ENCODE assay signal across 8 cellular contexts in genomic region chr3:12967751-12968209, GRCh38.
DNase-seq lines count a peak whose midpoint lies in the region; ATAC-seq and TF ChIP-seq lines count a peak whose summit lies in the region.

No MANE protein-coding gene starts in this region.

- ATAC-seq in DND-41 (ENCODE audit: insufficient read depth, low read depth) (peak; percentile 92), WTC11 (peak; percentile 92)

- H4K20me1 ChIP-seq in DND-41 (ENCODE audit: insufficient read depth, low read length): peaks cover 31% of the 10 kb centered on the region
- no peaks in the 10 kb centered on the region for H4K20me1 ChIP-seq in H9 (ENCODE audit: control insufficient read depth, insufficient read depth, insufficient read length)
- H4K20me1 ChIP-seq in MM.1S (ENCODE audit: insufficient read depth, low read length): peaks cover 17% of the 10 kb centered on the region; the same call in 1 of the 2 replicates
- peaks cover 93% of the 10 kb centered on the region for H4K20me1 ChIP-seq in smooth muscle cell (ENCODE audit: low read depth)

- H3K23ac ChIP-seq in H9 (ENCODE audit: insufficient read length, low read depth, low read length): no peak overlapping the region

- H3K79me2 ChIP-seq in DND-41 (ENCODE audit: insufficient read depth, low read length): peaks cover 35% of the 10 kb centered on the region
- no peaks in the 10 kb centered on the region; the same call in 1 of the 2 replicates for H3K79me2 ChIP-seq in H9 (ENCODE audit: insufficient read depth, low read length)
- peaks cover 83% of the 10 kb centered on the region for H3K79me2 ChIP-seq in MM.1S (ENCODE audit: low read length)
- H3K79me2 ChIP-seq in smooth muscle cell (ENCODE audit: low read depth): peaks cover 34% of the 10 kb centered on the region

- no peak overlapping the region for H3K56ac ChIP-seq in H9 (ENCODE audit: insufficient read length, low read depth, low read length)

- H2BK15ac ChIP-seq in H9 (ENCODE audit: low read depth, low read length): no peak overlapping the region

- H2BK20ac ChIP-seq in H9 (ENCODE audit: low read depth, low read length, poor library complexity, severe bottlenecking): no peak overlapping the region

- H3K27ac Mint-ChIP-seq in H9 (peak overlapping the region in 2 of 3 experiments; percentile 35 to 67; a peak in 2 of 7 replicates), WTC11 (0 out of 2 replicates have a peak overlapping the region, but pooled peaks have one; percentile 15)

- POLR2A ChIA-PET in WTC11 (lab: Charles Lee): interaction anchor here (1.5 to 1.6 kb wide), 2 partner anchors 13 to 17 kb away, joined by 3 to 5 read pairs; no protein-coding TSS in a partner anchor

- H3K4me1 Mint-ChIP-seq in H9: peaks cover 36 to 42% of the 10 kb centered on the region in 2 experiments
- H3K4me1 Mint-ChIP-seq in WTC11: peaks cover 31% of the 10 kb centered on the region

- no peak overlapping the region for H2AK5ac ChIP-seq in H9 (ENCODE audit: insufficient read length, low read length)

- H3K27ac ChIP-seq in DND-41 (ENCODE audit: low read length) (peak overlapping the region; percentile 72), H9 (ENCODE audit: insufficient read length, low read depth, low read length) (no peak overlapping the region), MM.1S (ENCODE audit: low read length) (no peak overlapping the region), breast epithelium (peak overlapping the region in 1 of 2 donors; percentile 76), smooth muscle cell (ENCODE audit: low read depth) (no peak overlapping the region)

- H3K4me1 ChIP-seq in DND-41 (ENCODE audit: insufficient read depth, low read length): peaks cover 33% of the 10 kb centered on the region
- H3K4me1 ChIP-seq in H9 (ENCODE audit: insufficient read depth, low read length): no peaks in the 10 kb centered on the region; the same call in 1 of the 2 replicates
- peaks cover 8% of the 10 kb centered on the region for H3K4me1 ChIP-seq in MM.1S (ENCODE audit: low read length)
- peaks cover 0 to 6% of the 10 kb centered on the region in 2 donors for H3K4me1 ChIP-seq in breast epithelium
- peaks cover 18% of the 10 kb centered on the region for H3K4me1 ChIP-seq in smooth muscle cell (ENCODE audit: low read depth)

- no peaks in the 10 kb centered on the region for H3F3A ChIP-seq in MM.1S (ENCODE audit: insufficient read depth, low read length)
- peaks cover 4% of the 10 kb centered on the region for H3F3A ChIP-seq in smooth muscle cell (ENCODE audit: low read depth)

- H3K9me3 Mint-ChIP-seq in H9: no peaks in the 10 kb centered on the region
- no peaks in the 10 kb centered on the region for H3K9me3 Mint-ChIP-seq in WTC11

- peaks cover 31% of the 10 kb centered on the region for H3K27me3 Mint-ChIP-seq in H9 (ENCODE audit: low read depth)
- peaks cover 25% of the 10 kb centered on the region for H3K27me3 Mint-ChIP-seq in WTC11 (ENCODE audit: low read depth)

- CTCF ChIA-PET in WTC11 (lab: Charles Lee): interaction anchor here (0.6 to 4.1 kb wide), 17 partner anchors 11 to 995 kb away, joined by 3 to 27 read pairs (median 5); no protein-coding TSS in a partner anchor

- H3K27me3 ChIP-seq in DND-41 (ENCODE audit: insufficient read depth, low read length, poor library complexity) (no peaks in the 10 kb centered on the region), H9 (ENCODE audit: insufficient read depth, low read length) (no peaks in the 10 kb centered on the region), MM.1S (replicated peaks; ENCODE audit: insufficient read depth, low read length) (no peaks in the 10 kb centered on the region), breast epithelium (no peaks in the 10 kb centered on the region), smooth muscle cell (ENCODE audit: low read depth) (no peaks in the 10 kb centered on the region)

- H3K18ac ChIP-seq in H9 (ENCODE audit: insufficient read length, low read depth, low read length): peak overlapping the region; percentile 5

- H3K14ac ChIP-seq in H9 (ENCODE audit: insufficient read depth, low read length): peak overlapping the region; percentile 26; the same call in 1 of the 2 replicates

- no peak overlapping the region for H4K8ac ChIP-seq in H9 (replicated peaks; ENCODE audit: insufficient read length, low read depth, low read length)

- intact Hi-C loops in breast epithelium (cut with DNase I; ENCODE audit: low total_unique reads): loop anchor here (5.0 kb wide), 1 partner anchor 1310 kb away; no protein-coding TSS in a partner anchor

- peak overlapping the region; percentile 93 for H3K4me2 ChIP-seq in DND-41 (ENCODE audit: insufficient read depth, low read length)
- H3K4me2 ChIP-seq in H9 (ENCODE audit: insufficient read depth, insufficient read length, low read length): no peak overlapping the region
- H3K4me2 ChIP-seq in MM.1S (ENCODE audit: low read depth, low read length): peak overlapping the region; percentile 93
- peak overlapping the region; percentile 77 for H3K4me2 ChIP-seq in smooth muscle cell

- H2BK5ac ChIP-seq in H9 (ENCODE audit: insufficient read length, low read length): no peak overlapping the region

- no peak for TF ChIP-seq CTCF in DND-41 (IDR thresholded peaks at IDR 0.05; ENCODE audit: borderline replicate concordance, extremely low read depth, low read length, poor library complexity, severe bottlenecking)
- no peak for TF ChIP-seq CTCF in H9 (conservative IDR thresholded peaks at IDR 0.05)
- TF ChIP-seq CTCF in MM.1S (IDR thresholded peaks at IDR 0.05; ENCODE audit: low read length): no peak
- no peak for TF ChIP-seq CTCF in WTC11 (IDR thresholded peaks at IDR 0.05)
- TF ChIP-seq CTCF in breast epithelium (IDR thresholded peaks at IDR 0.05): no peak
- no peak for TF ChIP-seq CTCF in smooth muscle cell (IDR thresholded peaks at IDR 0.05; ENCODE audit: borderline replicate concordance, insufficient read depth, poor library complexity, severe bottlenecking)

- H3K79me1 ChIP-seq in H9 (ENCODE audit: insufficient read depth, low read depth, low read length, poor library complexity, severe bottlenecking): peaks cover 6% of the 10 kb centered on the region

- H3K9me2 ChIP-seq in MM.1S (replicated peaks; ENCODE audit: insufficient read depth, low read length): no peaks in the 10 kb centered on the region

- TF ChIP-seq POLR2A in breast epithelium (IDR thresholded peaks at IDR 0.05): no peak

- peaks cover 9% of the 10 kb centered on the region for H3K23me2 ChIP-seq in H9 (ENCODE audit: insufficient read length, low read depth, low read length, poor library complexity, severe bottlenecking)

- no peak overlapping the region for H4K91ac ChIP-seq in H9 (ENCODE audit: insufficient read length, low read depth, low read length)

- H3K36me3 Mint-ChIP-seq in H9 (ENCODE audit: insufficient read depth in 1 of 3, low read depth in 3 of 3) (no peaks in the 10 kb centered on the region; a peak in 2 of 7 replicates), WTC11 (no peaks in the 10 kb centered on the region)

- H3K9ac ChIP-seq in DND-41 (ENCODE audit: low read depth, low read length): peak overlapping the region; percentile 57
- H3K9ac ChIP-seq in H9 (ENCODE audit: extremely low read depth, insufficient read length, low read length): no peak overlapping the region
- H3K9ac ChIP-seq in MM.1S (ENCODE audit: low read length): peak overlapping the region; percentile 41; the same call in 1 of the 2 replicates
- H3K9ac ChIP-seq in smooth muscle cell (ENCODE audit: low read depth): no peak overlapping the region

- no CpG with 5 or more reads among the region's 40 CpGs for WGBS in H9 (ENCODE audit: extremely low coverage, insufficient read length, low lambda C conversion rate)
- 7% methylated on average over 10 of the region's 40 CpGs for WGBS in smooth muscle cell (ENCODE audit: low lambda C conversion rate)

- H3K4me3 ChIP-seq in DND-41 (ENCODE audit: low read depth in 1 of 2, low read length in 2 of 2): peak overlapping the region; percentile 6 to 64; a peak in 3 of 4 replicates
- H3K4me3 ChIP-seq in MM.1S (ENCODE audit: low read length): peak overlapping the region; percentile 49; the same call in 1 of the 2 replicates
- peak overlapping the region; percentile 71 to 88 (median 73) for H3K4me3 ChIP-seq in breast epithelium
- H3K4me3 ChIP-seq in smooth muscle cell: peak overlapping the region; percentile 81

- H2BK120ac ChIP-seq in H9 (ENCODE audit: low read depth, low read length, poor library complexity, severe bottlenecking): no peak overlapping the region

- H3T11ph ChIP-seq in H9 (ENCODE audit: low read length): no peak overlapping the region

- no peak overlapping the region for H2BK12ac ChIP-seq in H9 (ENCODE audit: insufficient read length, low read depth, low read length)

- H3K36me3 ChIP-seq in DND-41 (ENCODE audit: insufficient read depth, low read length) (no peaks in the 10 kb centered on the region), MM.1S (replicated peaks; ENCODE audit: insufficient read depth, low read length) (no peaks in the 10 kb centered on the region; the same call in 1 of the 2 replicates), breast epithelium (no peaks in the 10 kb centered on the region), smooth muscle cell (ENCODE audit: low read depth) (no peaks in the 10 kb centered on the region)

- H4K5ac ChIP-seq in H9 (ENCODE audit: insufficient read length, low read depth, low read length): no peak overlapping the region

- no peak overlapping the region for H3K4ac ChIP-seq in H9 (ENCODE audit: low read depth, low read length)

- H3K9me3 ChIP-seq in DND-41 (ENCODE audit: insufficient read depth, low read length, severe bottlenecking) (no peaks in the 10 kb centered on the region), H9 (ENCODE audit: control insufficient read depth, low read depth, low read length) (no peaks in the 10 kb centered on the region), MM.1S (replicated peaks; ENCODE audit: insufficient read depth, low read length) (no peaks in the 10 kb centered on the region), breast epithelium (no peaks in the 10 kb centered on the region), smooth muscle cell (replicated peaks; ENCODE audit: low read depth) (no peaks in the 10 kb centered on the region)

- peak; percentile 94 for DNase-seq in DND-41
- peak; percentile 96 for DNase-seq in H9
- DNase-seq in MM.1S: peak; percentile 85
- DNase-seq in WTC11 (ENCODE audit: low spot score): peak; percentile 84
- peak; percentile 87 to 88 for DNase-seq in breast epithelium (ENCODE audit: low spot score in 2 of 2)
- DNase-seq in iPS-NIHi11 (ENCODE audit: low spot score): peak; percentile 100
- DNase-seq in smooth muscle cell (lab: John Stamatoyannopoulos, UW; ENCODE audit: unreplicated experiment): peak; percentile 91
- no peak for DNase-seq in NCI-H524 (lab: John Stamatoyannopoulos, UW)

- H2AFZ ChIP-seq in DND-41 (ENCODE audit: low read depth, low read length) (peak overlapping the region; percentile 89), H9 (ENCODE audit: low read length) (peak overlapping the region; percentile 19), MM.1S (ENCODE audit: low read length) (no peak overlapping the region), smooth muscle cell (ENCODE audit: low read depth) (peak overlapping the region; percentile 21)

- peak overlapping the region; percentile 62 to 77 for H3K4me3 Mint-ChIP-seq in H9
- H3K4me3 Mint-ChIP-seq in WTC11: peak overlapping the region; percentile 64

TF ChIP-seq in WTC11, 78 proteins besides CTCF, POLR2A, EP300 and RAD21 (continues in another document):
- TF ChIP-seq NR1H2 (CRISPR knock-in tag; IDR thresholded peaks at IDR 0.05): no peak

Comparison
In these comparisons a context has a peak if more than half of its experiments do, and no peak if none do; other contexts are left out.
1. DNase-seq: peak in DND-41 (single experiment), H9 (single experiment), MM.1S (single experiment), WTC11 (single experiment), breast epithelium (2 of 2), iPS-NIHi11 (single experiment) and smooth muscle cell (single experiment); none in NCI-H524 (0 of 2).
2. H3K9ac ChIP-seq: peak in DND-41 (single experiment) and MM.1S (single experiment); none in H9 (single experiment) and smooth muscle cell (single experiment).
3. Peak in every context shown above with its lines, with median percentiles within 50 percentile points of each other: H3K4me3 ChIP-seq.